1 cellular context compared by ENCODE assay signal in the genomic region with DNA sequence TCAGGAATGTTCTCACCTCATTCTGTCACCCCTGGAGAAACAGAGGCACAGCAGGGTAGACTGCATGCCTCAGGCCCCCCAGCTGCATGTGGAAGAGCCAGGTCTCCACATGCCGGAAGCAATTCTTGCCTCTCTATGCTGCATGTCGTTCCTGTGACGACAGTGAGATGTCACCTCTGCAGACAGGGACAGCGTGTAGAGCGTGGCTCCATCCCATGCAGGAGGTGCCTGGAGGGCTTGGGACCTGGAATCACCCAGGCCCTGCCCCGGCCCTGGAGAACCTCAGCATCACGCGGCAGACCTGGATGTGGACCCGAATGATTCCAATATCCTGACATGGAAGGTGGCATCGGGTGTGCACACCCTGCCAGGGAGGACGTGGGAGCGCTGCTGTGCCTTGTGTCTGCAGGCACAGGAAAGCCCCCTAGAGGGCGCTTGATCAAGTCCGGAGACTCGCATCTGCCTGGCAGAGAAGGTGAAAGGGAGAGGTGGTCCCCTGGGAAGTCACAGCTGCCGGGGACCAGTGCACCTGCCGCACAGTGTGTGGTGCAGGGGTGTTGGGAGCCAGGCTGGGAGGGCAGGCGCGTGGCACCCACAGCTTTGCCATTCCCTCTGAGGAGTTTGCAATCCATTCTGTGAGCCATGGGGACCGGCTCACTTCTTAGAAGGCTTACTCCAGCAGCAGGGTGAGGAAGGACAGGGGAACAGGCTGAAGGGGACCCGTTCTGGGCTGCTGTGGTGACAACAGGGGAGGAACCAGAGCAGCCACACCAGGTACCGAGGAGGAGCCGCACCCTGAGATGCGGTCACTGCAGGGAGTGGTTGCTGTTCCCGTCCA.
TF ChIP-seq lines count a peak whose summit lies in the region.

No MANE protein-coding gene starts in this region.

TF ChIP-seq in K562, 482 proteins besides CTCF, POLR2A, EP300 and RAD21 (continued from another document and continues in another):
- TF ChIP-seq, protein P1, sequence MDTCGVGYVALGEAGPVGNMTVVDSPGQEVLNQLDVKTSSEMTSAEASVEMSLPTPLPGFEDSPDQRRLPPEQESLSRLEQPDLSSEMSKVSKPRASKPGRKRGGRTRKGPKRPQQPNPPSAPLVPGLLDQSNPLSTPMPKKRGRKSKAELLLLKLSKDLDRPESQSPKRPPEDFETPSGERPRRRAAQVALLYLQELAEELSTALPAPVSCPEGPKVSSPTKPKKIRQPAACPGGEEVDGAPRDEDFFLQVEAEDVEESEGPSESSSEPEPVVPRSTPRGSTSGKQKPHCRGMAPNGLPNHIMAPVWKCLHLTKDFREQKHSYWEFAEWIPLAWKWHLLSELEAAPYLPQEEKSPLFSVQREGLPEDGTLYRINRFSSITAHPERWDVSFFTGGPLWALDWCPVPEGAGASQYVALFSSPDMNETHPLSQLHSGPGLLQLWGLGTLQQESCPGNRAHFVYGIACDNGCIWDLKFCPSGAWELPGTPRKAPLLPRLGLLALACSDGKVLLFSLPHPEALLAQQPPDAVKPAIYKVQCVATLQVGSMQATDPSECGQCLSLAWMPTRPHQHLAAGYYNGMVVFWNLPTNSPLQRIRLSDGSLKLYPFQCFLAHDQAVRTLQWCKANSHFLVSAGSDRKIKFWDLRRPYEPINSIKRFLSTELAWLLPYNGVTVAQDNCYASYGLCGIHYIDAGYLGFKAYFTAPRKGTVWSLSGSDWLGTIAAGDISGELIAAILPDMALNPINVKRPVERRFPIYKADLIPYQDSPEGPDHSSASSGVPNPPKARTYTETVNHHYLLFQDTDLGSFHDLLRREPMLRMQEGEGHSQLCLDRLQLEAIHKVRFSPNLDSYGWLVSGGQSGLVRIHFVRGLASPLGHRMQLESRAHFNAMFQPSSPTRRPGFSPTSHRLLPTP (IDR thresholded peaks at IDR 0.05; ENCODE audit: borderline replicate concordance, extremely low read depth, insufficient read length): no peak
- TF ChIP-seq TAF9B (IDR thresholded peaks at IDR 0.05; ENCODE audit: partially characterized antibody) (no peak), ZNF707 (CRISPR knock-in tag; conservative IDR thresholded peaks at IDR 0.05) (no peak), TARDBP (IDR thresholded peaks at IDR 0.05) (no peak), TBL1XR1 (IDR thresholded peaks at IDR 0.05; ENCODE audit: low read length in 2 of 2) (no peak), KLF16 (IDR thresholded peaks at IDR 0.05) (0 out of 2 replicates have a peak, but pooled peaks have one; percentile 27), MTA1 (IDR thresholded peaks at IDR 0.05; ENCODE audit: borderline replicate concordance) (no peak), SAFB2 (IDR thresholded peaks at IDR 0.05; ENCODE audit: borderline replicate concordance, low read depth, low read length, severe bottlenecking) (no peak), PTBP1 (IDR thresholded peaks at IDR 0.05; ENCODE audit: low read depth, low read length) (no peak), PHF20 (IDR thresholded peaks at IDR 0.05; ENCODE audit: partially characterized antibody) (no peak), ZNF124 (CRISPR knock-in tag; IDR thresholded peaks at IDR 0.05) (no peak), MEF2D (tag; conservative IDR thresholded peaks at IDR 0.05; ENCODE audit: low read depth) (no peak), ZNF24 (IDR thresholded peaks at IDR 0.05) (no peak), PYGO2 (tag; IDR thresholded peaks at IDR 0.05) (no peak), ZNF644 (tag; IDR thresholded peaks at IDR 0.05; ENCODE audit: low read depth) (no peak), MEF2A (IDR thresholded peaks at IDR 0.05; ENCODE audit: control insufficient read depth, low read depth, low read length) (no peak), SMAD2 (IDR thresholded peaks at IDR 0.05; ENCODE audit: low read depth, low read length) (no peak), TEAD2 (tag; IDR thresholded peaks at IDR 0.05) (no peak), NRF1 (conservative IDR thresholded peaks at IDR 0.05 in 1 of 2, IDR thresholded peaks at IDR 0.05 in 1 of 2) (no peak), CREM (IDR thresholded peaks at IDR 0.05; ENCODE audit: low read depth) (peak; percentile 3; the same call in 1 of the 2 replicates), FOS (IDR thresholded peaks at IDR 0.05; ENCODE audit: extremely low read depth, insufficient read length) (no peak), ZNF274 (IDR thresholded peaks at IDR 0.05; ENCODE audit: borderline replicate concordance, low read depth, low read length) (no peak), FOXM1 (IDR thresholded peaks at IDR 0.05; ENCODE audit: low read depth) (no peak), FOXM1 (CRISPR knock-in tag; IDR thresholded peaks at IDR 0.05; ENCODE audit: low read depth) (0 out of 2 replicates have a peak, but pooled peaks have one; percentile 58), ESRRB (CRISPR knock-in tag; IDR thresholded peaks at IDR 0.05; ENCODE audit: borderline replicate concordance) (no peak), CEBPG (CRISPR knock-in tag; IDR thresholded peaks at IDR 0.05) (no peak), CEBPG (tag; conservative IDR thresholded peaks at IDR 0.05 in 1 of 2, IDR thresholded peaks at IDR 0.05 in 1 of 2) (no peak), TBP (optimal IDR thresholded peaks at IDR 0.05; ENCODE audit: low read depth, low read length) (no peak), BACH1 (tag; IDR thresholded peaks at IDR 0.05) (no peak), CBFB (CRISPR knock-in tag; IDR thresholded peaks at IDR 0.05) (peak; percentile 17; the same call in 1 of the 2 replicates), ZFPM2 (CRISPR knock-in tag; IDR thresholded peaks at IDR 0.05) (no peak), SAFB (IDR thresholded peaks at IDR 0.05; ENCODE audit: borderline replicate concordance, low read depth, low read length) (no peak), PURB (CRISPR knock-in tag; IDR thresholded peaks at IDR 0.05; ENCODE audit: low read depth) (no peak), RFX1 (IDR thresholded peaks at IDR 0.05) (no peak), RB1 (IDR thresholded peaks at IDR 0.05; ENCODE audit: low read depth) (no peak)
- TF ChIP-seq, protein P2, sequence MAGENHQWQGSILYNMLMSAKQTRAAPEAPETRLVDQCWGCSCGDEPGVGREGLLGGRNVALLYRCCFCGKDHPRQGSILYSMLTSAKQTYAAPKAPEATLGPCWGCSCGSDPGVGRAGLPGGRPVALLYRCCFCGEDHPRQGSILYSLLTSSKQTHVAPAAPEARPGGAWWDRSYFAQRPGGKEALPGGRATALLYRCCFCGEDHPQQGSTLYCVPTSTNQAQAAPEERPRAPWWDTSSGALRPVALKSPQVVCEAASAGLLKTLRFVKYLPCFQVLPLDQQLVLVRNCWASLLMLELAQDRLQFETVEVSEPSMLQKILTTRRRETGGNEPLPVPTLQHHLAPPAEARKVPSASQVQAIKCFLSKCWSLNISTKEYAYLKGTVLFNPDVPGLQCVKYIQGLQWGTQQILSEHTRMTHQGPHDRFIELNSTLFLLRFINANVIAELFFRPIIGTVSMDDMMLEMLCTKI (IDR thresholded peaks at IDR 0.05; ENCODE audit: partially characterized antibody): no peak
- TF ChIP-seq, protein P3, sequence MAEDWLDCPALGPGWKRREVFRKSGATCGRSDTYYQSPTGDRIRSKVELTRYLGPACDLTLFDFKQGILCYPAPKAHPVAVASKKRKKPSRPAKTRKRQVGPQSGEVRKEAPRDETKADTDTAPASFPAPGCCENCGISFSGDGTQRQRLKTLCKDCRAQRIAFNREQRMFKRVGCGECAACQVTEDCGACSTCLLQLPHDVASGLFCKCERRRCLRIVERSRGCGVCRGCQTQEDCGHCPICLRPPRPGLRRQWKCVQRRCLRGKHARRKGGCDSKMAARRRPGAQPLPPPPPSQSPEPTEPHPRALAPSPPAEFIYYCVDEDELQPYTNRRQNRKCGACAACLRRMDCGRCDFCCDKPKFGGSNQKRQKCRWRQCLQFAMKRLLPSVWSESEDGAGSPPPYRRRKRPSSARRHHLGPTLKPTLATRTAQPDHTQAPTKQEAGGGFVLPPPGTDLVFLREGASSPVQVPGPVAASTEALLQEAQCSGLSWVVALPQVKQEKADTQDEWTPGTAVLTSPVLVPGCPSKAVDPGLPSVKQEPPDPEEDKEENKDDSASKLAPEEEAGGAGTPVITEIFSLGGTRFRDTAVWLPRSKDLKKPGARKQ (CRISPR knock-in tag; IDR thresholded peaks at IDR 0.05): no peak
- TF ChIP-seq, protein P4, sequence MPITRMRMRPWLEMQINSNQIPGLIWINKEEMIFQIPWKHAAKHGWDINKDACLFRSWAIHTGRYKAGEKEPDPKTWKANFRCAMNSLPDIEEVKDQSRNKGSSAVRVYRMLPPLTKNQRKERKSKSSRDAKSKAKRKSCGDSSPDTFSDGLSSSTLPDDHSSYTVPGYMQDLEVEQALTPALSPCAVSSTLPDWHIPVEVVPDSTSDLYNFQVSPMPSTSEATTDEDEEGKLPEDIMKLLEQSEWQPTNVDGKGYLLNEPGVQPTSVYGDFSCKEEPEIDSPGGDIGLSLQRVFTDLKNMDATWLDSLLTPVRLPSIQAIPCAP (CRISPR knock-in tag; IDR thresholded peaks at IDR 0.05; ENCODE audit: borderline replicate concordance): no peak
- TF ChIP-seq, protein P5, sequence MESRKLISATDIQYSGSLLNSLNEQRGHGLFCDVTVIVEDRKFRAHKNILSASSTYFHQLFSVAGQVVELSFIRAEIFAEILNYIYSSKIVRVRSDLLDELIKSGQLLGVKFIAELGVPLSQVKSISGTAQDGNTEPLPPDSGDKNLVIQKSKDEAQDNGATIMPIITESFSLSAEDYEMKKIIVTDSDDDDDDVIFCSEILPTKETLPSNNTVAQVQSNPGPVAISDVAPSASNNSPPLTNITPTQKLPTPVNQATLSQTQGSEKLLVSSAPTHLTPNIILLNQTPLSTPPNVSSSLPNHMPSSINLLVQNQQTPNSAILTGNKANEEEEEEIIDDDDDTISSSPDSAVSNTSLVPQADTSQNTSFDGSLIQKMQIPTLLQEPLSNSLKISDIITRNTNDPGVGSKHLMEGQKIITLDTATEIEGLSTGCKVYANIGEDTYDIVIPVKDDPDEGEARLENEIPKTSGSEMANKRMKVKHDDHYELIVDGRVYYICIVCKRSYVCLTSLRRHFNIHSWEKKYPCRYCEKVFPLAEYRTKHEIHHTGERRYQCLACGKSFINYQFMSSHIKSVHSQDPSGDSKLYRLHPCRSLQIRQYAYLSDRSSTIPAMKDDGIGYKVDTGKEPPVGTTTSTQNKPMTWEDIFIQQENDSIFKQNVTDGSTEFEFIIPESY (CRISPR knock-in tag; IDR thresholded peaks at IDR 0.05): no peak
- TF ChIP-seq, protein P6, sequence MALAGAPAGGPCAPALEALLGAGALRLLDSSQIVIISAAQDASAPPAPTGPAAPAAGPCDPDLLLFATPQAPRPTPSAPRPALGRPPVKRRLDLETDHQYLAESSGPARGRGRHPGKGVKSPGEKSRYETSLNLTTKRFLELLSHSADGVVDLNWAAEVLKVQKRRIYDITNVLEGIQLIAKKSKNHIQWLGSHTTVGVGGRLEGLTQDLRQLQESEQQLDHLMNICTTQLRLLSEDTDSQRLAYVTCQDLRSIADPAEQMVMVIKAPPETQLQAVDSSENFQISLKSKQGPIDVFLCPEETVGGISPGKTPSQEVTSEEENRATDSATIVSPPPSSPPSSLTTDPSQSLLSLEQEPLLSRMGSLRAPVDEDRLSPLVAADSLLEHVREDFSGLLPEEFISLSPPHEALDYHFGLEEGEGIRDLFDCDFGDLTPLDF (CRISPR knock-in tag; IDR thresholded peaks at IDR 0.05): no peak
- TF ChIP-seq, protein P7, sequence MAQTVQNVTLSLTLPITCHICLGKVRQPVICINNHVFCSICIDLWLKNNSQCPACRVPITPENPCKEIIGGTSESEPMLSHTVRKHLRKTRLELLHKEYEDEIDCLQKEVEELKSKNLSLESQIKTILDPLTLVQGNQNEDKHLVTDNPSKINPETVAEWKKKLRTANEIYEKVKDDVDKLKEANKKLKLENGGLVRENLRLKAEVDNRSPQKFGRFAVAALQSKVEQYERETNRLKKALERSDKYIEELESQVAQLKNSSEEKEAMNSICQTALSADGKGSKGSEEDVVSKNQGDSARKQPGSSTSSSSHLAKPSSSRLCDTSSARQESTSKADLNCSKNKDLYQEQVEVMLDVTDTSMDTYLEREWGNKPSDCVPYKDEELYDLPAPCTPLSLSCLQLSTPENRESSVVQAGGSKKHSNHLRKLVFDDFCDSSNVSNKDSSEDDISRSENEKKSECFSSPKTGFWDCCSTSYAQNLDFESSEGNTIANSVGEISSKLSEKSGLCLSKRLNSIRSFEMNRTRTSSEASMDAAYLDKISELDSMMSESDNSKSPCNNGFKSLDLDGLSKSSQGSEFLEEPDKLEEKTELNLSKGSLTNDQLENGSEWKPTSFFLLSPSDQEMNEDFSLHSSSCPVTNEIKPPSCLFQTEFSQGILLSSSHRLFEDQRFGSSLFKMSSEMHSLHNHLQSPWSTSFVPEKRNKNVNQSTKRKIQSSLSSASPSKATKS (CRISPR knock-in tag; IDR thresholded peaks at IDR 0.05): no peak
- TF ChIP-seq, protein P8, sequence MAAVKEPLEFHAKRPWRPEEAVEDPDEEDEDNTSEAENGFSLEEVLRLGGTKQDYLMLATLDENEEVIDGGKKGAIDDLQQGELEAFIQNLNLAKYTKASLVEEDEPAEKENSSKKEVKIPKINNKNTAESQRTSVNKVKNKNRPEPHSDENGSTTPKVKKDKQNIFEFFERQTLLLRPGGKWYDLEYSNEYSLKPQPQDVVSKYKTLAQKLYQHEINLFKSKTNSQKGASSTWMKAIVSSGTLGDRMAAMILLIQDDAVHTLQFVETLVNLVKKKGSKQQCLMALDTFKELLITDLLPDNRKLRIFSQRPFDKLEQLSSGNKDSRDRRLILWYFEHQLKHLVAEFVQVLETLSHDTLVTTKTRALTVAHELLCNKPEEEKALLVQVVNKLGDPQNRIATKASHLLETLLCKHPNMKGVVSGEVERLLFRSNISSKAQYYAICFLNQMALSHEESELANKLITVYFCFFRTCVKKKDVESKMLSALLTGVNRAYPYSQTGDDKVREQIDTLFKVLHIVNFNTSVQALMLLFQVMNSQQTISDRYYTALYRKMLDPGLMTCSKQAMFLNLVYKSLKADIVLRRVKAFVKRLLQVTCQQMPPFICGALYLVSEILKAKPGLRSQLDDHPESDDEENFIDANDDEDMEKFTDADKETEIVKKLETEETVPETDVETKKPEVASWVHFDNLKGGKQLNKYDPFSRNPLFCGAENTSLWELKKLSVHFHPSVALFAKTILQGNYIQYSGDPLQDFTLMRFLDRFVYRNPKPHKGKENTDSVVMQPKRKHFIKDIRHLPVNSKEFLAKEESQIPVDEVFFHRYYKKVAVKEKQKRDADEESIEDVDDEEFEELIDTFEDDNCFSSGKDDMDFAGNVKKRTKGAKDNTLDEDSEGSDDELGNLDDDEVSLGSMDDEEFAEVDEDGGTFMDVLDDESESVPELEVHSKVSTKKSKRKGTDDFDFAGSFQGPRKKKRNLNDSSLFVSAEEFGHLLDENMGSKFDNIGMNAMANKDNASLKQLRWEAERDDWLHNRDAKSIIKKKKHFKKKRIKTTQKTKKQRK (IDR thresholded peaks at IDR 0.05; ENCODE audit: borderline replicate concordance, low read depth, low read length): no peak
- TF ChIP-seq, protein P9, sequence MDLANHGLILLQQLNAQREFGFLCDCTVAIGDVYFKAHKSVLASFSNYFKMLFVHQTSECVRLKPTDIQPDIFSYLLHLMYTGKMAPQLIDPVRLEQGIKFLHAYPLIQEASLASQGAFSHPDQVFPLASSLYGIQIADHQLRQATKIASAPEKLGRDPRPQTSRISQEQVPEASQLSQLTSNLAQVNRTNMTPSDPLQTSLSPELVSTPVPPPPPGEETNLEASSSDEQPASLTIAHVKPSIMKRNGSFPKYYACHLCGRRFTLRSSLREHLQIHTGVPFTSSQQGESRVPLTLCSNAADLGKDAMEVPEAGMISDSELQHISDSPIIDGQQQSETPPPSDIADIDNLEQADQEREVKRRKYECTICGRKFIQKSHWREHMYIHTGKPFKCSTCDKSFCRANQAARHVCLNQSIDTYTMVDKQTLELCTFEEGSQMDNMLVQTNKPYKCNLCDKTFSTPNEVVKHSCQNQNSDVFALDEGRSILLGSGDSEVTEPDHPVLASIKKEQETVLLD (IDR thresholded peaks at IDR 0.05): no peak
